27 cellular contexts compared by ENCODE assay signal in the genomic region with DNA sequence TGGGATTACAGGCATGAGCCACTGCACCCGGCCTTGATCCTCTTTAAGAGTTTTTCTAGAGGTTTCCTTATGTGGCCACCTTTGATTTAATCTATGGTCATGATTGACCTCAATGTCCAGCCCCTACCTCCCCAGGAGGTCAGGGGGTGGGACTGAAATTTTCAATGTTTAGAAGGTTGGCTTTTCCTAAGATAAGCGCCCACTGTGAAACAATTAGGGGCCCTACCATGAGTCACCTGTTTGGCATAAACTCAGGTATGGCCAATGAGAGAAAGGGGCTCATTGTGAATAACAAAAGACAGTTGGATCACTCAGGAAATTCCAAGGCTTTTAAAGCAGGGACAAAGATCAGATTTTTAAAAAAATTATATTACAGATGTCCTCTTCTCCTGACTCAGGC.
"Had no signal": no experiment of that assay in that cellular context is flagged by ENCODE, and none has a peak within 500 bp of the region (broad histone marks: within the 10 kb centered on the region; RNA-seq: fewer than 3 reads in every experiment).

No MANE protein-coding gene starts in this region.

- FAIRE-seq: pancreas had no signal

- H3K9me3 ChIP-seq: pancreas, prostate gland, stomach, testis, thyroid gland, transverse colon, upper lobe of left lung, vagina had no signal

- H3K4me1 Mint-ChIP-seq: naive thymus-derived CD8-positive, alpha-beta T cell; nephron; neural crest cell had no signal

- H3K36me3 Mint-ChIP-seq: naive thymus-derived CD8-positive, alpha-beta T cell had no signal

- H3K27ac Mint-ChIP-seq: memory B cell; naive thymus-derived CD8-positive, alpha-beta T cell; nephron; stimulated activated naive B cell treated with anti-CD40 and anti-IgM and Interleukin-4, amounts not matched to agents 10 μg/mL and 1 μg/mL and 100 μg/mL, for 72 hours had no signal

- H3K27me3 ChIP-seq: pancreas, stomach, testis, thyroid gland, transverse colon, upper lobe of left lung, vagina had no signal

- ATAC-seq: naive thymus-derived CD8-positive, alpha-beta T cell; pancreas; right cardiac atrium; sciatic nerve; stimulated activated naive B cell treated with anti-CD40 and anti-IgM and Interleukin-4, amounts not matched to agents 10 μg/mL and 1 μg/mL and 100 μg/mL, for 72 hours; stimulated activated naive CD8-positive, alpha-beta T cell treated with anti-CD3 and anti-CD28 coated beads, Interleukin-15, Interleukin-2, amounts not matched to agents 100 U/mL and 50 U/mL, for 24 hours had no signal

- H3K4me1 ChIP-seq: left ventricle myocardium inferior, pancreas, prostate gland, stomach, testis, thyroid gland, transverse colon, upper lobe of left lung, vagina had no signal

- H3K36me3 ChIP-seq: left ventricle myocardium inferior, pancreas, prostate gland, stomach, thyroid gland, transverse colon, upper lobe of left lung, vagina had no signal

- H3K4me3 Mint-ChIP-seq: memory B cell; naive thymus-derived CD8-positive, alpha-beta T cell; nephron; neural crest cell; stimulated activated naive B cell treated with anti-CD40 and anti-IgM and Interleukin-4, amounts not matched to agents 10 μg/mL and 1 μg/mL and 100 μg/mL, for 72 hours had no signal

- DNase-seq: hypothalamus; islet precursor cell; left ventricle myocardium inferior; naive thymus-derived CD8-positive, alpha-beta T cell; nucleus accumbens; pancreas; retina; right cardiac atrium; stimulated activated CD4-positive, alpha-beta T cell treated with anti-CD3 and anti-CD28 coated beads, Interleukin-12 subunit alpha, Interleukin-12 subunit beta, amount 100 ng/mL, for 4 hours; stimulated activated CD4-positive, alpha-beta T cell treated with anti-CD3 and anti-CD28 coated beads, Interleukin-15, amount 100 ng/mL, for 24 hours; stimulated activated CD4-positive, alpha-beta T cell treated with anti-CD3 and anti-CD28 coated beads, Interleukin-2, amount 100 ng/mL, for 24 hours; stimulated activated CD4-positive, alpha-beta T cell treated with anti-CD3 and anti-CD28 coated beads, Interleukin-4, amount 100 ng/mL, for 1 hour; stimulated activated naive B cell treated with anti-CD40 and anti-IgM and Interleukin-4, amounts not matched to agents 10 μg/mL and 1 μg/mL and 100 μg/mL, for 72 hours; stimulated activated naive CD8-positive, alpha-beta T cell treated with anti-CD3 and anti-CD28 coated beads, Interleukin-15, Interleukin-2, amounts not matched to agents 100 U/mL and 50 U/mL, for 24 hours; stomach; testis; thyroid gland; transverse colon; upper lobe of left lung had no signal

- H3K4me3 ChIP-seq: left ventricle myocardium inferior, lung, pancreas, prostate gland, skin epidermis, stomach, testis, thyroid gland, transverse colon, upper lobe of left lung, vagina had no signal

- H3K9me3 Mint-ChIP-seq: nephron, neural crest cell had no signal

- H3K27ac ChIP-seq: left ventricle myocardium inferior, pancreas, prostate gland, skin epidermis, stomach, testis, thyroid gland, transverse colon, upper lobe of left lung, vagina had no signal

- H3K27me3 Mint-ChIP-seq: memory B cell; naive thymus-derived CD8-positive, alpha-beta T cell; stimulated activated naive B cell treated with anti-CD40 and anti-IgM and Interleukin-4, amounts not matched to agents 10 μg/mL and 1 μg/mL and 100 μg/mL, for 72 hours had no signal
